Comparison of ENCODE assay signal across 8 cellular contexts in the genomic region with DNA sequence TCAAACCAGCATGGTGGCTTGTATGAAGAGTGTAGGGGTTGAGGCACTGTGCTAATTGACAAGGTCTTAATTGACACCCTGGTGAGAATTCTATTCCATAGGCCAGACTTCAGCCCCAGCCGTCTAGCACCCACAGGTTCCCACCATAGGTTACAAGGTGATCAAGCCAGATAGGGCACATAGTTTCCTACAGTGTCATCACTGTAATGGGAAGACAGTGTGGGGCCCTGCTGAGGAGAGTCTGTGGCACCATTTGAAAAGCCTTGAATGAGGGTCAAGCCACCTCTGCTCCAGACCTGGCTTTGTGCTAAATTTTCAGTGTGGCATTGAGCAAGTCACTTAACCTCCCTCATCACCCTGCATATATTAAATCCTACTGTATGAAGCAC. TPM values are rescaled to one million over a fixed set of nuclear protein-coding genes. Genes with fewer than 3 reads are reported as not detected.
DNase-seq lines count a peak whose midpoint lies in the region; ATAC-seq, FAIRE-seq and TF ChIP-seq lines count a peak whose summit lies in the region.

No MANE protein-coding gene starts in this region.

- POLR2A ChIA-PET in HepG2 (lab: Yijun Ruan, JAX), result interaction anchor here (0.7 to 1.0 kb wide), 3 partner anchors 28 to 102 kb away, joined by 3 to 4 read pairs (median 3); no protein-coding TSS in a partner anchor

- no peak for TF ChIP-seq POLR2A in HepG2 (IDR thresholded peaks at IDR 0.05; ENCODE audit: insufficient read depth in 1 of 2, low read depth in 2 of 2, low read length in 2 of 2)

- H3K27ac Mint-ChIP-seq in HFFc6, result peak overlapping the region; percentile 5; the same call in 1 of the 2 replicates
- peak overlapping the region; percentile 88 for H3K27ac Mint-ChIP-seq in activated naive CD8-positive, alpha-beta T cell treated with anti-CD3 and anti-CD28 coated beads for 36 hours

- H2AFZ ChIP-seq in HepG2 (ENCODE audit: low read length), result no peak overlapping the region

- H3K4me3 Mint-ChIP-seq in HFFc6, result no peak overlapping the region
- H3K4me3 Mint-ChIP-seq in activated naive CD8-positive, alpha-beta T cell treated with anti-CD3 and anti-CD28 coated beads for 36 hours, result no peak overlapping the region

- H3K27me3 ChIP-seq in HepG2 (ENCODE audit: control insufficient read depth in 1 of 2, insufficient read depth in 2 of 2, low read length in 2 of 2), result no peaks in the 10 kb centered on the region
- peaks cover 0 to 3% (median 0%) of the 10 kb centered on the region in 5 donors for H3K27me3 ChIP-seq in subcutaneous abdominal adipose tissue (ENCODE audit: control insufficient read depth in 5 of 5, insufficient read depth in 4 of 5, low read length in 5 of 5)

- peak; percentile 40 for FAIRE-seq in HepG2 (lab: Jason Lieb, UNC)

- peak overlapping the region; percentile 76 for H3K27ac ChIP-seq in HepG2 (ENCODE audit: extremely low read length, insufficient read depth, low read length)
- H3K27ac ChIP-seq in subcutaneous abdominal adipose tissue (ENCODE audit: low read depth, low read length), result peak overlapping the region; percentile 93

- CTCF ChIA-PET in HepG2 (lab: Yijun Ruan, JAX; ENCODE audit: low intra/inter-chr PET ratio, low total read pairs), result no interaction called here

- 0% methylated on average over 1 of the region's 1 CpG for WGBS in HepG2 (ENCODE audit: low lambda C conversion rate)

- no peaks in the 10 kb centered on the region for H3K27me3 Mint-ChIP-seq in HFFc6 (ENCODE audit: insufficient read depth)
- H3K27me3 Mint-ChIP-seq in activated naive CD8-positive, alpha-beta T cell treated with anti-CD3 and anti-CD28 coated beads for 36 hours, result no peaks in the 10 kb centered on the region

- BruUV-seq in HepG2 (replicated peaks; lab: Mats Ljungman, UMichigan), result no TSS peak

- peak overlapping the region in 2 of 3 experiments; percentile 25 to 62; a peak in 2 of 6 replicates for H3K4me3 ChIP-seq in HepG2 (replicated peaks in 1 of 3; ENCODE audit: insufficient read depth in 1 of 3, low read depth in 2 of 3, low read length in 3 of 3)
- peak overlapping the region in 1 of 5 donors; percentile 19 for H3K4me3 ChIP-seq in subcutaneous abdominal adipose tissue (ENCODE audit: low read depth in 1 of 5, low read length in 5 of 5)

- ATAC-seq in HepG2, result peak; percentile 6; the same call in 2 of the 3 replicates
- ATAC-seq in GM18873 (IDR thresholded peaks at IDR 0.05; ENCODE audit: low FRiP score, unreplicated experiment), result no peak
- no peak for ATAC-seq in left lobe of liver
- no peak for ATAC-seq in HG03442 (IDR thresholded peaks at IDR 0.05; ENCODE audit: unreplicated experiment)

- peaks cover 2% of the 10 kb centered on the region in 2 experiments; a peak in 4 of 5 replicates for H3K36me3 ChIP-seq in HepG2 (replicated peaks in 1 of 2; ENCODE audit: control insufficient read depth in 1 of 2, insufficient read depth in 2 of 2, low read length in 2 of 2)
- H3K36me3 ChIP-seq in subcutaneous abdominal adipose tissue (ENCODE audit: control insufficient read depth in 5 of 5, insufficient read depth in 5 of 5, low read length in 5 of 5), result peaks cover 0 to 2% (median 0%) of the 10 kb centered on the region in 5 donors

- H3K9me3 ChIP-seq in HepG2 (ENCODE audit: low read length) (no peaks in the 10 kb centered on the region), subcutaneous abdominal adipose tissue (ENCODE audit: control insufficient read depth in 5 of 5, low read length in 5 of 5) (no peaks in the 10 kb centered on the region)

- H3K4me1 Mint-ChIP-seq in HFFc6 (ENCODE audit: low read depth), result peaks cover 67% of the 10 kb centered on the region
- H3K4me1 Mint-ChIP-seq in activated naive CD8-positive, alpha-beta T cell treated with anti-CD3 and anti-CD28 coated beads for 36 hours, result peaks cover 79% of the 10 kb centered on the region

- TF ChIP-seq RAD21 in HepG2 (CRISPR knock-in tag; IDR thresholded peaks at IDR 0.05), result no peak

- in situ Hi-C loops in HepG2 (cut with HindIII; ENCODE audit: extremely low pct_ligation_motif_present, low pct_unique_long_range_greater_than_20kb), result loop anchor here (5.0 kb wide), 2 partner anchors 35 to 55 kb away; partner anchors contain the start of gene YPEL2

- H3K9ac ChIP-seq in HepG2 (ENCODE audit: insufficient read depth, low read depth, low read length), result peak overlapping the region; percentile 58
- no peak overlapping the region for H3K9ac ChIP-seq in subcutaneous abdominal adipose tissue (ENCODE audit: low read length in 5 of 5)

- H3K4me2 ChIP-seq in HepG2 (ENCODE audit: low read depth, low read length), result peak overlapping the region; percentile 92

- TF ChIP-seq EP300 in HepG2 (IDR thresholded peaks at IDR 0.05; ENCODE audit: low read depth in 2 of 2, low read length in 2 of 2) (no peak), HepG2 (CRISPR knock-in tag; IDR thresholded peaks at IDR 0.05; ENCODE audit: borderline replicate concordance) (no peak)

- no peak for DNase-seq in HFFc6
- no peak for DNase-seq in activated naive CD8-positive, alpha-beta T cell treated with anti-CD3 and anti-CD28 coated beads for 36 hours
- peak; percentile 46 for DNase-seq in HepG2 (ENCODE audit: low spot score)
- DNase-seq in left lobe of liver (ENCODE audit: low spot score), result no peak
- DNase-seq in activated CD8-positive, alpha-beta memory T cell treated with anti-CD3 and anti-CD28 coated beads, Interleukin-2, amount 50 U/mL, for 48 hours, result no peak

- H3K36me3 Mint-ChIP-seq in HFFc6 (ENCODE audit: low read depth), result 0 out of 2 replicates have a peak, but pooled peaks cover 4% of the 10 kb centered on the region
- H3K36me3 Mint-ChIP-seq in activated naive CD8-positive, alpha-beta T cell treated with anti-CD3 and anti-CD28 coated beads for 36 hours, result peaks cover 5% of the 10 kb centered on the region

- intact Hi-C loops in HepG2 (cut with micrococcal nuclease; ENCODE audit: unreplicated experiment), result loop anchor here (1.0 to 2.0 kb wide), 3 partner anchors 17 to 63 kb away; no protein-coding TSS in a partner anchor

- H3K4me1 ChIP-seq in HepG2 (ENCODE audit: insufficient read depth, low read length) (peaks cover 90% of the 10 kb centered on the region), subcutaneous abdominal adipose tissue (ENCODE audit: control insufficient read depth in 5 of 5, insufficient read depth in 5 of 5, low read length in 5 of 5) (peaks cover 40 to 90% (median 90%) of the 10 kb centered on the region in 5 donors)

- no peaks in the 10 kb centered on the region for H4K20me1 ChIP-seq in HepG2 (ENCODE audit: insufficient read depth, low read length)

- no peak for TF ChIP-seq CTCF in HFFc6 (IDR thresholded peaks at IDR 0.05)
- no peak for TF ChIP-seq CTCF in HepG2 (CRISPR knock-in tag; IDR thresholded peaks at IDR 0.05)

- no peaks in the 10 kb centered on the region for H3K9me3 Mint-ChIP-seq in HFFc6
- no peaks in the 10 kb centered on the region for H3K9me3 Mint-ChIP-seq in activated naive CD8-positive, alpha-beta T cell treated with anti-CD3 and anti-CD28 coated beads for 36 hours

- peaks cover 14% of the 10 kb centered on the region for H3K79me2 ChIP-seq in HepG2 (ENCODE audit: insufficient read depth, low read length)

TF ChIP-seq in HepG2, 621 proteins besides CTCF, POLR2A, EP300 and RAD21 (continues in another document):
- no peak for TF ChIP-seq ATF1 (CRISPR knock-in tag; IDR thresholded peaks at IDR 0.05)
- 0 out of 2 replicates have a peak, but pooled peaks have one; percentile 40 for TF ChIP-seq TBX3 (IDR thresholded peaks at IDR 0.05; ENCODE audit: borderline replicate concordance)
- peak; percentile 91 for TF ChIP-seq ZNF264 (CRISPR knock-in tag; IDR thresholded peaks at IDR 0.05)
- TF ChIP-seq TEAD3 (CRISPR knock-in tag; optimal IDR thresholded peaks at IDR 0.05; ENCODE audit: borderline replicate concordance), result peak; percentile 50
- no peak for TF ChIP-seq PITX1 (CRISPR knock-in tag; IDR thresholded peaks at IDR 0.05)
- 0 out of 2 replicates have a peak, but pooled peaks have one; percentile 11 for TF ChIP-seq ZSCAN31 (CRISPR knock-in tag; IDR thresholded peaks at IDR 0.05; ENCODE audit: low read depth)
- TF ChIP-seq SP4 (CRISPR knock-in tag; IDR thresholded peaks at IDR 0.05), result peak; percentile 41; the same call in 1 of the 2 replicates
- no peak for TF ChIP-seq TAF1 (CRISPR knock-in tag; IDR thresholded peaks at IDR 0.05)
- TF ChIP-seq FOSL2 (CRISPR knock-in tag; IDR thresholded peaks at IDR 0.05), result peak; percentile 50
- 0 out of 2 replicates have a peak, but pooled peaks have one; percentile 45 for TF ChIP-seq EEA1 (CRISPR knock-in tag; IDR thresholded peaks at IDR 0.05; ENCODE audit: borderline replicate concordance)
- TF ChIP-seq RARA (CRISPR knock-in tag; IDR thresholded peaks at IDR 0.05), result 0 out of 2 replicates have a peak, but pooled peaks have one; percentile 28
- no peak for TF ChIP-seq ZNF432 (CRISPR knock-in tag; IDR thresholded peaks at IDR 0.05; ENCODE audit: borderline replicate concordance)
- no peak for TF ChIP-seq CBX1 (IDR thresholded peaks at IDR 0.05; ENCODE audit: low read depth)

RNA-seq across cellular contexts. Expression of gene YPEL2, which starts 36.2 kb away (rescaled TPM):
- 1 to 10 TPM; 2.9 to 8.8 (median 4.6) TPM for total RNA-seq in HFFc6 (2021; fragmentation: NEBNext Ultra II Directional; extraction: Animal tissue kit (Norgen Biotek cat#: 25700))
- 1 to 10 TPM; 4.4 to 4.7 TPM for total RNA-seq in activated naive CD8-positive, alpha-beta T cell treated with anti-CD3 and anti-CD28 coated beads for 36 hours
- total RNA-seq in HepG2 (2016; rRNA removed; fragmentation: Illumina TruSeq; extraction: Trizol) (7.5 and 8.5 TPM in 2 replicates), left lobe of liver (18.9 TPM)
- total RNA-seq in HepG2 (2016; cell fraction: cytosol; rRNA removed; fragmentation: Illumina TruSeq; extraction: Trizol; ENCODE audit: low read depth), result 18.9 and 21.5 TPM in 2 replicates
- 6.7 and 7.0 TPM in 2 replicates for total RNA-seq in HepG2 (2016; cell fraction: insoluble cytoplasmic fraction; rRNA removed; fragmentation: Illumina TruSeq; extraction: Trizol)
- total RNA-seq in HepG2 (2016; cell fraction: membrane; rRNA removed; fragmentation: Illumina TruSeq; extraction: Trizol), result 5.7 and 6.1 TPM in 2 replicates
- total RNA-seq in HepG2 (2016; cell fraction: nucleus; rRNA removed; fragmentation: Illumina TruSeq; extraction: Trizol), result 9.8 and 11.4 TPM in 2 replicates
- polyA plus RNA-seq in HepG2 (2011; rRNA removed), result 18.2 and 21.1 TPM in 2 replicates
- 8.0 and 10.6 TPM in 2 replicates for polyA plus RNA-seq in HepG2 (2011; cell fraction: cytosol; rRNA removed)
- 16.3 and 20.7 TPM in 2 replicates for polyA plus RNA-seq in HepG2 (2011; cell fraction: nucleus; rRNA removed)
- 11.0 TPM in 2 replicates for polyA plus RNA-seq in HepG2 (2012)
- 0.68 and 0.79 TPM in 2 replicates for polyA plus RNA-seq in HepG2 (2016; cell fraction: cytosol; fragmentation: Illumina TruSeq; extraction: Trizol; ENCODE audit: low read depth)
- polyA plus RNA-seq in HepG2 (2016; cell fraction: insoluble cytoplasmic fraction; fragmentation: Illumina TruSeq; extraction: Trizol; ENCODE audit: low read depth), result 5.2 and 5.6 TPM in 2 replicates
- polyA plus RNA-seq in HepG2 (2016; cell fraction: membrane; fragmentation: Illumina TruSeq; extraction: Trizol; ENCODE audit: low read depth), result 2.3 and 2.4 TPM in 2 replicates
- polyA plus RNA-seq in HepG2 (2016; cell fraction: nucleus; fragmentation: Illumina TruSeq; extraction: Trizol; ENCODE audit: insufficient read depth, low read depth), result 12.0 and 12.1 TPM in 2 replicates
- polyA minus RNA-seq in HepG2 (2011; rRNA and poly(A)+ RNA removed; ENCODE audit: low replicate concordance), result 10.4 and 56.0 TPM in 2 replicates
- 12.7 and 15.6 TPM in 2 replicates for polyA minus RNA-seq in HepG2 (2011; cell fraction: cytosol; rRNA and poly(A)+ RNA removed)
- polyA minus RNA-seq in HepG2 (2011; cell fraction: nucleus; rRNA and poly(A)+ RNA removed), result 18.7 and 25.6 TPM in 2 replicates
